In the genomic region with DNA sequence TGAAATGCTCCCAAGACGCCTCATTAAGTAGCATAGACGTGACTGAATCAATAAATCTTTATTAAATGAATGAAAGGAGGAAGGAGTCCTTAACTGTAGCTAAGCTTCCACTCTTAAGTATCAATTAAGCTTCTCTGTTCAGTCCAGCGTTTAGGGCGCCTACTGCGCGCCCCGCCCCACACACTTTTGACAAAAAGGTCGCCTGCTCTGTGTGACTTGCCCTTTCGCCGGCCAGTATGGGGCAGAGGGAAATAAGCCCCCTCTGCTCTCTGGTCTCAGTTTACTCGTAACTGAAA, we compare ENCODE assay signal across 7 cellular contexts. TPM values are rescaled to one million over a fixed set of nuclear protein-coding genes. Genes with fewer than 3 reads are reported as not detected.
DNase-seq lines count a peak whose midpoint lies in the region; ATAC-seq and TF ChIP-seq lines count a peak whose summit lies in the region.

No MANE protein-coding gene starts in this region.

- peaks cover 3% of the 10 kb centered on the region for H3K4me1 Mint-ChIP-seq in GM23338

- H3K27me3 ChIP-seq in GM23338 (ENCODE audit: insufficient read depth): no peaks in the 10 kb centered on the region
- H3K27me3 ChIP-seq in SJSA1 (replicated peaks): no peaks in the 10 kb centered on the region
- H3K27me3 ChIP-seq in skeletal muscle satellite cell (ENCODE audit: control insufficient read depth, insufficient read depth, low read length): no peaks in the 10 kb centered on the region

- no peaks in the 10 kb centered on the region for H3K36me3 ChIP-seq in GM23338 (ENCODE audit: insufficient read depth)
- H3K36me3 ChIP-seq in SJSA1: peaks cover 5% of the 10 kb centered on the region
- H3K36me3 ChIP-seq in skeletal muscle satellite cell (ENCODE audit: insufficient read depth, low read length): peaks cover 2% of the 10 kb centered on the region

- TF ChIP-seq CTCF in GM23338 (conservative IDR thresholded peaks at IDR 0.05; ENCODE audit: low read depth in 2 of 2) (no peak), fibroblast of villous mesenchyme (IDR thresholded peaks at IDR 0.05; ENCODE audit: insufficient read depth, low read depth, low read length) (no peak)

- DNase-seq in GM23338 (ENCODE audit: low spot score): no peak
- DNase-seq in SJSA1 (ENCODE audit: low read depth in 1 of 2, low spot score in 2 of 2): no peak
- DNase-seq in fibroblast of villous mesenchyme (ENCODE audit: low read depth): no peak
- no peak for DNase-seq in SKM-1 treated with dmso at 0.1 percent for 144 hours (lab: John Stamatoyannopoulos, UW; ENCODE audit: unreplicated experiment)

- ATAC-seq in GM23338: peak; percentile 7
- no peak for ATAC-seq in HG03521 (IDR thresholded peaks at IDR 0.05; ENCODE audit: unreplicated experiment)
- no peak for ATAC-seq in HG03159 (IDR thresholded peaks at IDR 0.05; ENCODE audit: unreplicated experiment)

- H3K9ac ChIP-seq in skeletal muscle satellite cell (ENCODE audit: low read depth, low read length): peak overlapping the region; percentile 56

- H3K27ac ChIP-seq in GM23338 (ENCODE audit: low read depth) (0 out of 2 replicates have a peak overlapping the region, but pooled peaks have one; percentile 29), SJSA1 (no peak overlapping the region)

- H3K4me3 ChIP-seq in GM23338 (peak overlapping the region; percentile 76), SJSA1 (peak overlapping the region; percentile 62), fibroblast of villous mesenchyme (ENCODE audit: low read depth, low read length) (peak overlapping the region; percentile 65), skeletal muscle satellite cell (ENCODE audit: low read length) (peak overlapping the region; percentile 82)

- H3K9me3 ChIP-seq in SJSA1 (replicated peaks) (no peaks in the 10 kb centered on the region), skeletal muscle satellite cell (replicated peaks; ENCODE audit: low read length) (no peaks in the 10 kb centered on the region)

- peak overlapping the region; percentile 99 for H3K4me3 Mint-ChIP-seq in GM23338

- 0 out of 2 replicates have a peak, but pooled peaks cover 4% of the 10 kb centered on the region for H3F3A ChIP-seq in GM23338 (replicated peaks; ENCODE audit: low read depth)

- H3K79me2 ChIP-seq in GM23338 (replicated peaks; ENCODE audit: insufficient read depth): peaks cover 33% of the 10 kb centered on the region

- H3K27me3 Mint-ChIP-seq in GM23338 (ENCODE audit: insufficient read depth, low read depth, poor library complexity): peaks cover 16% of the 10 kb centered on the region

- peak overlapping the region; percentile 78; the same call in 1 of the 2 replicates for H2AFZ ChIP-seq in GM23338

- peaks cover 3% of the 10 kb centered on the region; the same call in 2 of the 3 replicates for H3K36me3 Mint-ChIP-seq in GM23338 (ENCODE audit: low read depth)

- no peaks in the 10 kb centered on the region; the same call in 1 of the 2 replicates for H4K20me1 ChIP-seq in GM23338 (replicated peaks; ENCODE audit: insufficient read depth)

- H3K9me3 Mint-ChIP-seq in GM23338: no peaks in the 10 kb centered on the region

- no peaks in the 10 kb centered on the region for H3K9me2 ChIP-seq in GM23338 (ENCODE audit: insufficient read depth)

- peak overlapping the region; percentile 95 for H3K27ac Mint-ChIP-seq in GM23338

- peaks cover 5% of the 10 kb centered on the region; the same call in 1 of the 2 replicates for H3K4me1 ChIP-seq in GM23338 (ENCODE audit: insufficient read depth)
- H3K4me1 ChIP-seq in SJSA1 (replicated peaks): peaks cover 15% of the 10 kb centered on the region
- peaks cover 16% of the 10 kb centered on the region for H3K4me1 ChIP-seq in skeletal muscle satellite cell (ENCODE audit: control insufficient read depth, insufficient read depth, low read length)

- H3K4me2 ChIP-seq in GM23338 (peak overlapping the region; percentile 83), skeletal muscle satellite cell (ENCODE audit: low read length) (peak overlapping the region; percentile 97)

TF ChIP-seq in GM23338, 12 proteins besides CTCF, POLR2A, EP300 and RAD21 (continues in another document):
- TF ChIP-seq, protein P1, sequence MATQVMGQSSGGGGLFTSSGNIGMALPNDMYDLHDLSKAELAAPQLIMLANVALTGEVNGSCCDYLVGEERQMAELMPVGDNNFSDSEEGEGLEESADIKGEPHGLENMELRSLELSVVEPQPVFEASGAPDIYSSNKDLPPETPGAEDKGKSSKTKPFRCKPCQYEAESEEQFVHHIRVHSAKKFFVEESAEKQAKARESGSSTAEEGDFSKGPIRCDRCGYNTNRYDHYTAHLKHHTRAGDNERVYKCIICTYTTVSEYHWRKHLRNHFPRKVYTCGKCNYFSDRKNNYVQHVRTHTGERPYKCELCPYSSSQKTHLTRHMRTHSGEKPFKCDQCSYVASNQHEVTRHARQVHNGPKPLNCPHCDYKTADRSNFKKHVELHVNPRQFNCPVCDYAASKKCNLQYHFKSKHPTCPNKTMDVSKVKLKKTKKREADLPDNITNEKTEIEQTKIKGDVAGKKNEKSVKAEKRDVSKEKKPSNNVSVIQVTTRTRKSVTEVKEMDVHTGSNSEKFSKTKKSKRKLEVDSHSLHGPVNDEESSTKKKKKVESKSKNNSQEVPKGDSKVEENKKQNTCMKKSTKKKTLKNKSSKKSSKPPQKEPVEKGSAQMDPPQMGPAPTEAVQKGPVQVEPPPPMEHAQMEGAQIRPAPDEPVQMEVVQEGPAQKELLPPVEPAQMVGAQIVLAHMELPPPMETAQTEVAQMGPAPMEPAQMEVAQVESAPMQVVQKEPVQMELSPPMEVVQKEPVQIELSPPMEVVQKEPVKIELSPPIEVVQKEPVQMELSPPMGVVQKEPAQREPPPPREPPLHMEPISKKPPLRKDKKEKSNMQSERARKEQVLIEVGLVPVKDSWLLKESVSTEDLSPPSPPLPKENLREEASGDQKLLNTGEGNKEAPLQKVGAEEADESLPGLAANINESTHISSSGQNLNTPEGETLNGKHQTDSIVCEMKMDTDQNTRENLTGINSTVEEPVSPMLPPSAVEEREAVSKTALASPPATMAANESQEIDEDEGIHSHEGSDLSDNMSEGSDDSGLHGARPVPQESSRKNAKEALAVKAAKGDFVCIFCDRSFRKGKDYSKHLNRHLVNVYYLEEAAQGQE (IDR thresholded peaks at IDR 0.05; ENCODE audit: unreplicated experiment): no peak
- TF ChIP-seq EZH2phosphoT487 (IDR thresholded peaks at IDR 0.05; ENCODE audit: unreplicated experiment): no peak
- no peak for TF ChIP-seq POLR2AphosphoS5 (IDR thresholded peaks at IDR 0.05; ENCODE audit: low read depth)
- no peak for TF ChIP-seq EZH2 (IDR thresholded peaks at IDR 0.05; ENCODE audit: low read depth, unreplicated experiment)

RNA-seq across cellular contexts. Expression of a gene that starts 0.7 kb away (rescaled TPM):
- total RNA-seq in GM23338 (2014; rRNA removed; shearing (Covaris generic)): 30.0 and 31.9 TPM in 2 replicates
- 20.5 and 23.3 TPM in 2 replicates for polyA plus RNA-seq in GM23338 (2016; fragmentation: Nextera tagmentation; extraction: Ambion mirVana)
- 24.4 and 31.5 TPM in 2 replicates for total RNA-seq in SJSA1 (2014; rRNA removed; shearing (Covaris generic))
- total RNA-seq in fibroblast of villous mesenchyme: 11.6 and 14.2 TPM in 2 replicates
- total RNA-seq in skeletal muscle satellite cell (2012; rRNA removed): 8.6 and 10.5 TPM in 2 replicates

RNA-seq across cellular contexts. Expression of a gene that starts 30.3 kb away (rescaled TPM):
- total RNA-seq in GM23338 (2014; rRNA removed; shearing (Covaris generic)): 9.9 TPM in 2 replicates
- polyA plus RNA-seq in GM23338 (2016; fragmentation: Nextera tagmentation; extraction: Ambion mirVana): 3.7 and 4.6 TPM in 2 replicates
- total RNA-seq in SJSA1 (2014; rRNA removed; shearing (Covaris generic)): 8.9 and 20.3 TPM in 2 replicates
- total RNA-seq in fibroblast of villous mesenchyme: 33.2 and 38.7 TPM in 2 replicates
- total RNA-seq in skeletal muscle satellite cell (2012; rRNA removed): 48.7 and 58.3 TPM in 2 replicates

RNA-seq across cellular contexts. Expression of a gene that starts 31.0 kb away (rescaled TPM):
- 110 and 122 TPM in 2 replicates for total RNA-seq in GM23338 (2014; rRNA removed; shearing (Covaris generic))
- 53.9 and 57.3 TPM in 2 replicates for polyA plus RNA-seq in GM23338 (2016; fragmentation: Nextera tagmentation; extraction: Ambion mirVana)
- total RNA-seq in SJSA1 (2014; rRNA removed; shearing (Covaris generic)): 80.7 and 93.3 TPM in 2 replicates
- 133 and 136 TPM in 2 replicates for total RNA-seq in fibroblast of villous mesenchyme
- 55.5 and 60.7 TPM in 2 replicates for total RNA-seq in skeletal muscle satellite cell (2012; rRNA removed)

RNA-seq across cellular contexts. Expression of a gene that starts 43.8 kb away (rescaled TPM):
- 37.1 and 47.8 TPM in 2 replicates for total RNA-seq in GM23338 (2014; rRNA removed; shearing (Covaris generic))
- 15.3 and 19.3 TPM in 2 replicates for polyA plus RNA-seq in GM23338 (2016; fragmentation: Nextera tagmentation; extraction: Ambion mirVana)
- total RNA-seq in SJSA1 (2014; rRNA removed; shearing (Covaris generic)): 17.6 and 24.9 TPM in 2 replicates
- total RNA-seq in fibroblast of villous mesenchyme: 22.5 and 26.1 TPM in 2 replicates
- total RNA-seq in skeletal muscle satellite cell (2012; rRNA removed): 15.7 and 16.2 TPM in 2 replicates

RNA-seq across cellular contexts. Expression of a gene that starts 52.1 kb away (rescaled TPM):
- total RNA-seq in GM23338 (2014; rRNA removed; shearing (Covaris generic)): 64.3 and 68.0 TPM in 2 replicates
- polyA plus RNA-seq in GM23338 (2016; fragmentation: Nextera tagmentation; extraction: Ambion mirVana): 21.9 and 22.8 TPM in 2 replicates
- 25.6 and 39.9 TPM in 2 replicates for total RNA-seq in SJSA1 (2014; rRNA removed; shearing (Covaris generic))
- 30.9 and 39.3 TPM in 2 replicates for total RNA-seq in fibroblast of villous mesenchyme
- total RNA-seq in skeletal muscle satellite cell (2012; rRNA removed): 24.6 and 27.7 TPM in 2 replicates
